Comparison of ENCODE assay signal across 14 cellular contexts in genomic region chr7:83077328-83077727, GRCh38.
DNase-seq lines count a peak whose midpoint lies in the region; ATAC-seq and TF ChIP-seq lines count a peak whose summit lies in the region.
"Had no signal": no experiment of that assay in that cellular context is flagged by ENCODE, and none has a peak within 500 bp of the region (broad histone marks: within the 10 kb centered on the region; RNA-seq: fewer than 3 reads in every experiment).

No MANE protein-coding gene starts in this region.

- no peak overlapping the region for H3K4me3 ChIP-seq in astrocyte of the spinal cord (ENCODE audit: low read depth, low read length)
- H3K4me3 ChIP-seq: K562 had no signal

- peak overlapping the region; percentile 48 for H3K27ac Mint-ChIP-seq in progenitor cell of endocrine pancreas
- no peak overlapping the region for H3K27ac Mint-ChIP-seq in stimulated activated naive B cell treated with anti-CD40 and anti-IgM and Interleukin-4, amounts not matched to agents 10 μg/mL and 1 μg/mL and 100 μg/mL, for 72 hours

- TF ChIP-seq CTCF in astrocyte of the spinal cord (IDR thresholded peaks at IDR 0.05; ENCODE audit: low read depth, low read length) (no peak), progenitor cell of endocrine pancreas (IDR thresholded peaks at IDR 0.05; ENCODE audit: unreplicated experiment) (no peak)

- in situ Hi-C loops in astrocyte of the spinal cord (cut with HindIII; ENCODE audit: low sequenced_read_pairs), result no loop called here

- H3K9me3 Mint-ChIP-seq in progenitor cell of endocrine pancreas (ENCODE audit: low read depth), result no peaks in the 10 kb centered on the region
- no peaks in the 10 kb centered on the region for H3K9me3 Mint-ChIP-seq in stimulated activated naive B cell treated with anti-CD40 and anti-IgM and Interleukin-4, amounts not matched to agents 10 μg/mL and 1 μg/mL and 100 μg/mL, for 72 hours

- peaks cover 2% of the 10 kb centered on the region for H3K4me1 Mint-ChIP-seq in progenitor cell of endocrine pancreas (ENCODE audit: low read depth)
- H3K4me1 Mint-ChIP-seq in stimulated activated naive B cell treated with anti-CD40 and anti-IgM and Interleukin-4, amounts not matched to agents 10 μg/mL and 1 μg/mL and 100 μg/mL, for 72 hours, result no peaks in the 10 kb centered on the region

- no peaks in the 10 kb centered on the region for H3K27me3 Mint-ChIP-seq in progenitor cell of endocrine pancreas
- no peaks in the 10 kb centered on the region for H3K27me3 Mint-ChIP-seq in stimulated activated naive B cell treated with anti-CD40 and anti-IgM and Interleukin-4, amounts not matched to agents 10 μg/mL and 1 μg/mL and 100 μg/mL, for 72 hours

- H3K36me3 Mint-ChIP-seq in progenitor cell of endocrine pancreas (ENCODE audit: insufficient read depth), result no peaks in the 10 kb centered on the region
- no peaks in the 10 kb centered on the region for H3K36me3 Mint-ChIP-seq in stimulated activated naive B cell treated with anti-CD40 and anti-IgM and Interleukin-4, amounts not matched to agents 10 μg/mL and 1 μg/mL and 100 μg/mL, for 72 hours

- peak; percentile 40 for DNase-seq in NCI-H226
- peak; percentile 31 for DNase-seq in astrocyte of the spinal cord (ENCODE audit: low read depth, low spot score)
- no peak for DNase-seq in progenitor cell of endocrine pancreas (ENCODE audit: low spot score, unreplicated experiment)
- DNase-seq in stimulated activated naive B cell treated with anti-CD40 and anti-IgM and Interleukin-4, amounts not matched to agents 10 μg/mL and 1 μg/mL and 100 μg/mL, for 72 hours, result no peak
- DNase-seq in NCI-H510A treated with DMSO at 0.1 percent for 48 hours (lab: John Stamatoyannopoulos, UW), result no peak
- no peak for DNase-seq in NCI-H345 (lab: John Stamatoyannopoulos, UW)
- DNase-seq: C1 segment of cervical spinal cord, GOT3, NCI-H1436 treated with DMSO at 0.1 percent for 48 hours, NCI-H2081 treated with DMSO at 0.1 percent for 48 hours, OCI-M1, SHP77 treated with DMSO at 0.1 percent for 48 hours had no signal

- peak; percentile 22 for ATAC-seq in esophagus mucosa
- ATAC-seq in stimulated activated naive B cell treated with anti-CD40 and anti-IgM and Interleukin-4, amounts not matched to agents 10 μg/mL and 1 μg/mL and 100 μg/mL, for 72 hours (replicated peaks), result no peak
- ATAC-seq: K562 had no signal

- H3K4me3 Mint-ChIP-seq in progenitor cell of endocrine pancreas (ENCODE audit: low read depth), result no peak overlapping the region
- H3K4me3 Mint-ChIP-seq in stimulated activated naive B cell treated with anti-CD40 and anti-IgM and Interleukin-4, amounts not matched to agents 10 μg/mL and 1 μg/mL and 100 μg/mL, for 72 hours, result no peak overlapping the region

Comparison
In these comparisons a context has a peak if more than half of its experiments do, and no peak if none do; other contexts are left out.
1. DNase-seq: peak in NCI-H226 (single experiment) and astrocyte of the spinal cord (single experiment); none in progenitor cell of endocrine pancreas (single experiment), stimulated activated naive B cell treated with anti-CD40 and anti-IgM and Interleukin-4, amounts not matched to agents 10 μg/mL and 1 μg/mL and 100 μg/mL, for 72 hours (single experiment), NCI-H510A treated with DMSO at 0.1 percent for 48 hours (single experiment) and NCI-H345 (single experiment).